19 cellular contexts compared by ENCODE assay signal in the genomic region with DNA sequence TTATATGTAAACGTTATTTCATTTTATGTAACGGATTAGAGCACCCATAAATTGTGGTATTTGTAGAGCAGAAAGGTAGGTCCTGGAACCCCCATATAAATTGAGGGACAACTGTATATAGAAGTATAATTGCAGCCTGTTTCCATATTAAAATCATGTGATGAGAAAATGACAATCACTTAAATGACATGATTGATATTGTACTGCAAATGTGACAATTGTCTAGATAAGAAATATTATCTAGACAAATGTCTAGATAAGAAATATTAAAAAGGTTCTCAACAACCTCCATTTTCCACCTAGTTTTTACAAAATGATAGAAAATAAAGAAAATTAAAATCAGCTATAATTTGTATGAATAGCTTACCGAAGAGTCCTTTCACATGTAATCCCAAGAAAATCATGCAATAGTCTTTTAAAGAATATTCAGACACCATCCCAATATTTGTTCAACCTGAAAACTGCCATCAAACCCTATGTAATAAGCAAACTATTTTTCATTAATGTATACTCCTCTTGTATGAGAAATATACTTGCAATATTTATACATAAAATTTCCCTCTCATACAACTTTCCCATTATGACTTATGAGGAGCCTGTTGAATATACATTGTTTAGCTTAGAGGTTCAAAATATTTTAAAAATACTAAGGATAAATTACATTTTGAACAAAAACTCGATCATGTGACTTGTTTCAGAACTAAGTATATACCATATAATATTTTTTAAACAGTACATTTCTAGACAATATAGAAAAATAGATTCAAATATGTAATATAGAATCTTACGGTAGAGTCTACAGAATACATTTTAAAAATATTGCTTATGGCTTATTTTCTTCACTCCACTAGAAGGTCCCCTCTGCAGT.
"Had no signal": no experiment of that assay in that cellular context is flagged by ENCODE, and none has a peak within 500 bp of the region (broad histone marks: within the 10 kb centered on the region; RNA-seq: fewer than 3 reads in every experiment).

No MANE protein-coding gene starts in this region.

- H3K36me3 Mint-ChIP-seq: stimulated activated memory B cell treated with anti-CD40 and anti-IgM and Interleukin-4, amounts not matched to agents 10 μg/mL and 1 μg/mL and 100 μg/mL, for 72 hours had no signal

- H3K27ac Mint-ChIP-seq: immature natural killer cell; stimulated activated memory B cell treated with anti-CD40 and anti-IgM and Interleukin-4, amounts not matched to agents 10 μg/mL and 1 μg/mL and 100 μg/mL, for 72 hours; stimulated activated naive CD8-positive, alpha-beta T cell treated with anti-CD3 and anti-CD28 coated beads, Interleukin-15, Interleukin-2, amounts not matched to agents 100 ng/mL and 50 ng/mL, for 24 hours had no signal

- H3K4me3 Mint-ChIP-seq: immature natural killer cell; nephron; stimulated activated memory B cell treated with anti-CD40 and anti-IgM and Interleukin-4, amounts not matched to agents 10 μg/mL and 1 μg/mL and 100 μg/mL, for 72 hours; stimulated activated naive CD8-positive, alpha-beta T cell treated with anti-CD3 and anti-CD28 coated beads, Interleukin-15, Interleukin-2, amounts not matched to agents 100 ng/mL and 50 ng/mL, for 24 hours had no signal

- H3K4me1 ChIP-seq: esophagus muscularis mucosa, parathyroid adenoma, prostate gland, spleen, tibial artery, upper lobe of left lung, uterus had no signal

- H3K9me3 ChIP-seq: esophagus muscularis mucosa, prostate gland, spleen, tibial artery, upper lobe of left lung, uterus had no signal

- H3K79me2 ChIP-seq: parathyroid adenoma had no signal

- H3K4me3 ChIP-seq: dorsolateral prefrontal cortex, esophagus muscularis mucosa, prostate gland, spleen, tibial artery, upper lobe of left lung, uterus had no signal

- H3K9me3 Mint-ChIP-seq: immature natural killer cell; nephron; stimulated activated memory B cell treated with anti-CD40 and anti-IgM and Interleukin-4, amounts not matched to agents 10 μg/mL and 1 μg/mL and 100 μg/mL, for 72 hours; stimulated activated naive CD8-positive, alpha-beta T cell treated with anti-CD3 and anti-CD28 coated beads, Interleukin-15, Interleukin-2, amounts not matched to agents 100 ng/mL and 50 ng/mL, for 24 hours had no signal

- H2AFZ ChIP-seq: parathyroid adenoma had no signal

- H3K27me3 ChIP-seq: dorsolateral prefrontal cortex, esophagus muscularis mucosa, spleen, tibial artery, upper lobe of left lung, uterus had no signal

- H3K27me3 Mint-ChIP-seq: stimulated activated memory B cell treated with anti-CD40 and anti-IgM and Interleukin-4, amounts not matched to agents 10 μg/mL and 1 μg/mL and 100 μg/mL, for 72 hours; stimulated activated naive CD8-positive, alpha-beta T cell treated with anti-CD3 and anti-CD28 coated beads, Interleukin-15, Interleukin-2, amounts not matched to agents 100 ng/mL and 50 ng/mL, for 24 hours had no signal

- DNase-seq: cortex of kidney; dorsolateral prefrontal cortex; effector CD8-positive, alpha-beta T cell; immature natural killer cell; left colon; occipital lobe; spleen; stimulated activated CD4-positive, alpha-beta T cell treated with anti-CD3 and anti-CD28 coated beads, Interleukin-15, amount 100 ng/mL, for 24 hours; stimulated activated CD4-positive, alpha-beta T cell treated with anti-CD3 and anti-CD28 coated beads, Interleukin-1b, Interleukin-23, amount 100 ng/mL, for 48 hours; stimulated activated CD4-positive, alpha-beta T cell treated with anti-CD3 and anti-CD28 coated beads, Interleukin-4, amount 100 ng/mL, for 24 hours; tibial artery; upper lobe of left lung; uterus had no signal

- ATAC-seq: left colon; stimulated activated memory B cell treated with anti-CD40 and anti-IgM and Interleukin-4, amounts not matched to agents 10 μg/mL and 1 μg/mL and 100 μg/mL, for 72 hours had no signal

- H3K36me3 ChIP-seq: esophagus muscularis mucosa, prostate gland, spleen, tibial artery, upper lobe of left lung, uterus had no signal

- H3K27ac ChIP-seq: dorsolateral prefrontal cortex, esophagus muscularis mucosa, parathyroid adenoma, prostate gland, spleen, tibial artery, upper lobe of left lung, uterus had no signal

- H3K9ac ChIP-seq: parathyroid adenoma had no signal

- H3K4me1 Mint-ChIP-seq: immature natural killer cell had no signal
